ENCODE assay signal across 8 cellular contexts in genomic region chr17:16352303-16352837, GRCh38. TPM values are rescaled to one million over a fixed set of nuclear protein-coding genes. Genes with fewer than 3 reads are reported as not detected.
DNase-seq lines count a peak whose midpoint lies in the region; ATAC-seq and TF ChIP-seq lines count a peak whose summit lies in the region.

No MANE protein-coding gene starts in this region.

- H3K9me2 ChIP-seq in MM.1S (replicated peaks; ENCODE audit: insufficient read depth, low read length): no peaks in the 10 kb centered on the region

- TF ChIP-seq CTCF in MM.1S (IDR thresholded peaks at IDR 0.05; ENCODE audit: low read length) (no peak), WTC11 (IDR thresholded peaks at IDR 0.05) (no peak)

- peak overlapping the region; percentile 24; the same call in 1 of the 2 replicates for H3K4me2 ChIP-seq in MM.1S (ENCODE audit: low read depth, low read length)

- in situ Hi-C loops in G401 (cut with HindIII; ENCODE audit: low sequenced_read_pairs): no loop called here

- ATAC-seq in WTC11: peak; percentile 40
- peak; percentile 79 for ATAC-seq in left lobe of liver
- ATAC-seq in GM18909 (IDR thresholded peaks at IDR 0.05; ENCODE audit: poor library complexity, unreplicated experiment): no peak

- H4K20me1 ChIP-seq in MM.1S (ENCODE audit: insufficient read depth, low read length): no peaks in the 10 kb centered on the region

- H3K36me3 ChIP-seq in MM.1S (replicated peaks; ENCODE audit: insufficient read depth, low read length): no peaks in the 10 kb centered on the region

- H3K4me1 Mint-ChIP-seq in WTC11: peaks cover 28% of the 10 kb centered on the region

- no peak overlapping the region for H3K9ac ChIP-seq in MM.1S (ENCODE audit: low read length)

- peaks cover 24% of the 10 kb centered on the region for H3K27me3 Mint-ChIP-seq in WTC11 (ENCODE audit: low read depth)

- H3K9me3 Mint-ChIP-seq in WTC11: no peaks in the 10 kb centered on the region

- H3K4me3 ChIP-seq in MM.1S (ENCODE audit: low read length): peak overlapping the region; percentile 46; the same call in 1 of the 2 replicates

- H3F3A ChIP-seq in MM.1S (ENCODE audit: insufficient read depth, low read length): no peaks in the 10 kb centered on the region

- no peak overlapping the region for H3K27ac ChIP-seq in MM.1S (ENCODE audit: low read length)

- H3K4me3 Mint-ChIP-seq in WTC11: peak overlapping the region; percentile 93

- POLR2A ChIA-PET in WTC11 (lab: Charles Lee): interaction anchor here (0.5 to 2.5 kb wide), 10 partner anchors 11 to 184 kb away, joined by 3 to 14 read pairs (median 4); partner anchors contain the start of gene UBB

- H3K9me3 ChIP-seq in MM.1S (replicated peaks; ENCODE audit: insufficient read depth, low read length): no peaks in the 10 kb centered on the region

- no peaks in the 10 kb centered on the region; the same call in 1 of the 2 replicates for H3K4me1 ChIP-seq in MM.1S (ENCODE audit: low read length)

- H3K36me3 Mint-ChIP-seq in WTC11: peaks cover 20% of the 10 kb centered on the region

- CTCF ChIA-PET in WTC11 (lab: Charles Lee): interaction anchor here (0.8 to 6.3 kb wide), 9 partner anchors 10 to 237 kb away, joined by 3 to 64 read pairs (median 9); partner anchors contain the start of gene TRPV2

- peak; percentile 66 for DNase-seq in G401 (ENCODE audit: low spot score)
- DNase-seq in MM.1S: no peak
- peak; percentile 68 for DNase-seq in WTC11 (ENCODE audit: low spot score)
- peak; percentile 46 for DNase-seq in cerebellum (ENCODE audit: low spot score)
- peak; percentile 70 for DNase-seq in left lobe of liver (ENCODE audit: low spot score)
- DNase-seq in stimulated activated CD4-positive, alpha-beta T cell treated with anti-CD3 and anti-CD28 coated beads, Interleukin-2, amount 100 ng/mL, for 48 hours: peak; percentile 28 to 40
- no peak for DNase-seq in epidermal melanocyte (ENCODE audit: insufficient read length, low spot score)

- H2AFZ ChIP-seq in MM.1S (ENCODE audit: low read length): peak overlapping the region; percentile 48; the same call in 1 of the 2 replicates

- H3K27ac Mint-ChIP-seq in WTC11: peak overlapping the region; percentile 57

- H3K27me3 ChIP-seq in MM.1S (replicated peaks; ENCODE audit: insufficient read depth, low read length): peaks cover 9% of the 10 kb centered on the region; the same call in 1 of the 2 replicates

- H3K79me2 ChIP-seq in MM.1S (ENCODE audit: low read length): no peaks in the 10 kb centered on the region

TF ChIP-seq in WTC11, 78 proteins besides CTCF, POLR2A, EP300 and RAD21:
- TF ChIP-seq ZNF671 (CRISPR knock-in tag; IDR thresholded peaks at IDR 0.05): no peak
- TF ChIP-seq, protein P1, sequence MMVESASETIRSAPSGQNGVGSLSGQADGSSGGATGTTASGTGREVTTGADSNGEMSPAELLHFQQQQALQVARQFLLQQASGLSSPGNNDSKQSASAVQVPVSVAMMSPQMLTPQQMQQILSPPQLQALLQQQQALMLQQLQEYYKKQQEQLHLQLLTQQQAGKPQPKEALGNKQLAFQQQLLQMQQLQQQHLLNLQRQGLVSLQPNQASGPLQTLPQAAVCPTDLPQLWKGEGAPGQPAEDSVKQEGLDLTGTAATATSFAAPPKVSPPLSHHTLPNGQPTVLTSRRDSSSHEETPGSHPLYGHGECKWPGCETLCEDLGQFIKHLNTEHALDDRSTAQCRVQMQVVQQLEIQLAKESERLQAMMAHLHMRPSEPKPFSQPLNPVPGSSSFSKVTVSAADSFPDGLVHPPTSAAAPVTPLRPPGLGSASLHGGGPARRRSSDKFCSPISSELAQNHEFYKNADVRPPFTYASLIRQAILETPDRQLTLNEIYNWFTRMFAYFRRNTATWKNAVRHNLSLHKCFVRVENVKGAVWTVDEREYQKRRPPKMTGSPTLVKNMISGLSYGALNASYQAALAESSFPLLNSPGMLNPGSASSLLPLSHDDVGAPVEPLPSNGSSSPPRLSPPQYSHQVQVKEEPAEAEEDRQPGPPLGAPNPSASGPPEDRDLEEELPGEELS (CRISPR knock-in tag; IDR thresholded peaks at IDR 0.05): 0 out of 2 replicates have a peak, but pooled peaks have one; percentile 11
- TF ChIP-seq JUN (CRISPR knock-in tag; IDR thresholded peaks at IDR 0.05): no peak; the same call in 1 of the 2 replicates
- TF ChIP-seq FOXK1 (CRISPR knock-in tag; IDR thresholded peaks at IDR 0.05): no peak
- TF ChIP-seq FOXP1 (CRISPR knock-in tag; IDR thresholded peaks at IDR 0.05; ENCODE audit: borderline replicate concordance): no peak
- TF ChIP-seq ATF1 (CRISPR knock-in tag; IDR thresholded peaks at IDR 0.05): no peak
- no peak for TF ChIP-seq ELF4 (CRISPR knock-in tag; IDR thresholded peaks at IDR 0.05; ENCODE audit: low read depth)
- TF ChIP-seq MAX (CRISPR knock-in tag; IDR thresholded peaks at IDR 0.05): peak; percentile 72
- TF ChIP-seq E2F4 (CRISPR knock-in tag; IDR thresholded peaks at IDR 0.05; ENCODE audit: borderline replicate concordance, low read depth): no peak
- no peak for TF ChIP-seq ZNF416 (CRISPR knock-in tag; IDR thresholded peaks at IDR 0.05)
- TF ChIP-seq ZNF423 (CRISPR knock-in tag; IDR thresholded peaks at IDR 0.05): no peak
- TF ChIP-seq PRDM15 (CRISPR knock-in tag; IDR thresholded peaks at IDR 0.05): no peak
- TF ChIP-seq TEAD1 (CRISPR knock-in tag; IDR thresholded peaks at IDR 0.05): 0 out of 2 replicates have a peak, but pooled peaks have one; percentile 58

RNA-seq across cellular contexts. Expression of gene CENPV, which starts 0.9 kb away (rescaled TPM):
- 44.6 and 46.7 TPM in 2 replicates for total RNA-seq in G401 (2014; rRNA removed; shearing (Covaris generic))
- total RNA-seq in WTC11 (2021) (151 to 152 TPM (median 151 TPM) in 3 replicates), cerebellum (58.8 TPM), left lobe of liver (22.8 TPM)

RNA-seq across cellular contexts. Expression of gene UBB, which starts 28.5 kb away (rescaled TPM):
- 707 and 741 TPM in 2 replicates for total RNA-seq in G401 (2014; rRNA removed; shearing (Covaris generic))
- total RNA-seq in WTC11 (2021) (1,216 to 1,403 TPM (median 1,352 TPM) in 3 replicates), cerebellum (1,017 TPM), left lobe of liver (1,692 TPM)

Comparison
In these comparisons a context has a peak if more than half of its experiments do, and no peak if none do; other contexts are left out.
1. DNase-seq: peak in G401 (single experiment), WTC11 (single experiment), cerebellum (single experiment), left lobe of liver (single experiment) and stimulated activated CD4-positive, alpha-beta T cell treated with anti-CD3 and anti-CD28 coated beads, Interleukin-2, amount 100 ng/mL, for 48 hours (2 of 2); none in MM.1S (single experiment) and epidermal melanocyte (single experiment).